Comparison of ENCODE assay signal across 1 cellular context in the genomic region with DNA sequence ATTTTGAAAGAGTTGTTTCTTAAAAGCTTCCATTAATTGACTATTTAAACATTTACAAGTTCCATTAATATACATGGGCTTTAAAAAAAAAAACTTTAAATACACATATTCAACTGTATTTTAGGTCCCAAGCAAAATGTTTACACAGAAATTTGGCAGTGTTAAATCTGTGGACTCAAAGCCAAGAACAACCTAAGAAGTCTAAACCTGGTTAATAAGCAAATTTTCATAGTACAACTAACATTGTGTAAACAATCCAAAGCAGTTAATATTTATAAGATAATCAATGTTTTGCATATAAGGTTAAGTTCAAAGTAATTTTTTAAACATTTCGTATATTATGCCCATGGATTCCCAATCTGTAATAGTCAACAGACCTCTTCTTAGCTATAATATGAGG.
TF ChIP-seq lines count a peak whose summit lies in the region.

No MANE protein-coding gene starts in this region.

TF ChIP-seq in liver, 16 proteins besides CTCF, POLR2A, EP300 and RAD21 (continued from another document):
- TF ChIP-seq, protein P1, sequence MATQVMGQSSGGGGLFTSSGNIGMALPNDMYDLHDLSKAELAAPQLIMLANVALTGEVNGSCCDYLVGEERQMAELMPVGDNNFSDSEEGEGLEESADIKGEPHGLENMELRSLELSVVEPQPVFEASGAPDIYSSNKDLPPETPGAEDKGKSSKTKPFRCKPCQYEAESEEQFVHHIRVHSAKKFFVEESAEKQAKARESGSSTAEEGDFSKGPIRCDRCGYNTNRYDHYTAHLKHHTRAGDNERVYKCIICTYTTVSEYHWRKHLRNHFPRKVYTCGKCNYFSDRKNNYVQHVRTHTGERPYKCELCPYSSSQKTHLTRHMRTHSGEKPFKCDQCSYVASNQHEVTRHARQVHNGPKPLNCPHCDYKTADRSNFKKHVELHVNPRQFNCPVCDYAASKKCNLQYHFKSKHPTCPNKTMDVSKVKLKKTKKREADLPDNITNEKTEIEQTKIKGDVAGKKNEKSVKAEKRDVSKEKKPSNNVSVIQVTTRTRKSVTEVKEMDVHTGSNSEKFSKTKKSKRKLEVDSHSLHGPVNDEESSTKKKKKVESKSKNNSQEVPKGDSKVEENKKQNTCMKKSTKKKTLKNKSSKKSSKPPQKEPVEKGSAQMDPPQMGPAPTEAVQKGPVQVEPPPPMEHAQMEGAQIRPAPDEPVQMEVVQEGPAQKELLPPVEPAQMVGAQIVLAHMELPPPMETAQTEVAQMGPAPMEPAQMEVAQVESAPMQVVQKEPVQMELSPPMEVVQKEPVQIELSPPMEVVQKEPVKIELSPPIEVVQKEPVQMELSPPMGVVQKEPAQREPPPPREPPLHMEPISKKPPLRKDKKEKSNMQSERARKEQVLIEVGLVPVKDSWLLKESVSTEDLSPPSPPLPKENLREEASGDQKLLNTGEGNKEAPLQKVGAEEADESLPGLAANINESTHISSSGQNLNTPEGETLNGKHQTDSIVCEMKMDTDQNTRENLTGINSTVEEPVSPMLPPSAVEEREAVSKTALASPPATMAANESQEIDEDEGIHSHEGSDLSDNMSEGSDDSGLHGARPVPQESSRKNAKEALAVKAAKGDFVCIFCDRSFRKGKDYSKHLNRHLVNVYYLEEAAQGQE (IDR thresholded peaks at IDR 0.05), result no peak
- TF ChIP-seq, protein P2, sequence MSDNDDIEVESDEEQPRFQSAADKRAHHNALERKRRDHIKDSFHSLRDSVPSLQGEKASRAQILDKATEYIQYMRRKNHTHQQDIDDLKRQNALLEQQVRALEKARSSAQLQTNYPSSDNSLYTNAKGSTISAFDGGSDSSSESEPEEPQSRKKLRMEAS (IDR thresholded peaks at IDR 0.05), result no peak
- TF ChIP-seq, protein P3, sequence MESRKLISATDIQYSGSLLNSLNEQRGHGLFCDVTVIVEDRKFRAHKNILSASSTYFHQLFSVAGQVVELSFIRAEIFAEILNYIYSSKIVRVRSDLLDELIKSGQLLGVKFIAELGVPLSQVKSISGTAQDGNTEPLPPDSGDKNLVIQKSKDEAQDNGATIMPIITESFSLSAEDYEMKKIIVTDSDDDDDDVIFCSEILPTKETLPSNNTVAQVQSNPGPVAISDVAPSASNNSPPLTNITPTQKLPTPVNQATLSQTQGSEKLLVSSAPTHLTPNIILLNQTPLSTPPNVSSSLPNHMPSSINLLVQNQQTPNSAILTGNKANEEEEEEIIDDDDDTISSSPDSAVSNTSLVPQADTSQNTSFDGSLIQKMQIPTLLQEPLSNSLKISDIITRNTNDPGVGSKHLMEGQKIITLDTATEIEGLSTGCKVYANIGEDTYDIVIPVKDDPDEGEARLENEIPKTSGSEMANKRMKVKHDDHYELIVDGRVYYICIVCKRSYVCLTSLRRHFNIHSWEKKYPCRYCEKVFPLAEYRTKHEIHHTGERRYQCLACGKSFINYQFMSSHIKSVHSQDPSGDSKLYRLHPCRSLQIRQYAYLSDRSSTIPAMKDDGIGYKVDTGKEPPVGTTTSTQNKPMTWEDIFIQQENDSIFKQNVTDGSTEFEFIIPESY (IDR thresholded peaks at IDR 0.05), result no peak
- TF ChIP-seq FOXA2 (IDR thresholded peaks at IDR 0.05) (no peak), HNF4G (IDR thresholded peaks at IDR 0.05) (no peak), JUND (IDR thresholded peaks at IDR 0.05) (no peak), GABPA (IDR thresholded peaks at IDR 0.05 in 1 of 2, conservative IDR thresholded peaks at IDR 0.05 in 1 of 2) (no peak)
